In the genomic region with DNA sequence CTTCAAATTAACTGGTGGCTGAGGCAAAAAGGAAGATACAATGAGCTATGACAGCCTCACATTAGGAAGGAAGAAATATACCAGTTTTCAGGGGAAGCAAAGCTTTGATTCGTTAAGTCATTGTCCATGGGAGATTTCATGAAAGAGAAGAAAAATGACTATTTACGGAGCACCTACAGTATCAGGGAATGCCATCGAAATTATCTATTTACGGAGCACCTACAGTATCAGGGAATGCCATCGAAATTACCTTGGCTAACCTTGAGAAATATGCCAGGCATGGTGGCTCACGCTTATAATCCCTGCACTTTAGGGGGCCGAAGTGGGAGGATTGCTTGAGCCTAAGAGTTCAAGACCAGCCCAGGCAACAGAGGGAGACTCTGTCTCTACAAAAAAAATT, we compare ENCODE assay signal across 35 cellular contexts.
"Had no signal": no experiment of that assay in that cellular context is flagged by ENCODE, and none has a peak within 500 bp of the region (broad histone marks: within the 10 kb centered on the region; RNA-seq: fewer than 3 reads in every experiment).

No MANE protein-coding gene starts in this region.

- H3K36me3 ChIP-seq: MG63 had no signal

- H3K27me3 ChIP-seq: MG63 had no signal

- H3K9me3 ChIP-seq: MG63 had no signal

- H3K4me3 ChIP-seq: MG63 had no signal

- DNase-seq: Karpas-422, Kasumi-1, MG63, MM.1S, MV-4-11, NCI-H1048, NCI-H1092, NCI-H1092 treated with DMSO at 0.1 percent for 48 hours, NCI-H1105, NCI-H1105 treated with DMSO at 0.1 percent for 48 hours, NCI-H1417, NCI-H1417 treated with DMSO at 0.1 percent for 48 hours, NCI-H1436, NCI-H1436 treated with DMSO at 0.1 percent for 48 hours, NCI-H146, NCI-H1694, NCI-H1694 treated with DMSO at 0.1 percent for 48 hours, NCI-H187, NCI-H187 treated with DMSO at 0.1 percent for 48 hours, NCI-H1930, NCI-H2029, NCI-H2029 treated with DMSO at 0.1 percent for 48 hours, NCI-H2081, NCI-H2081 treated with DMSO at 0.1 percent for 48 hours, NCI-H2107, NCI-H2171, NCI-H2171 treated with DMSO at 0.1 percent for 48 hours, NCI-H2227 treated with DMSO at 0.1 percent for 48 hours, NCI-H226, NCI-H345, NCI-H446, NCI-H446 treated with DMSO at 0.1 percent for 48 hours, NCI-H510A, NCI-H510A treated with DMSO at 0.1 percent for 48 hours, NCI-H524 had no signal
